ENCODE assay signal across 8 cellular contexts in the genomic region with DNA sequence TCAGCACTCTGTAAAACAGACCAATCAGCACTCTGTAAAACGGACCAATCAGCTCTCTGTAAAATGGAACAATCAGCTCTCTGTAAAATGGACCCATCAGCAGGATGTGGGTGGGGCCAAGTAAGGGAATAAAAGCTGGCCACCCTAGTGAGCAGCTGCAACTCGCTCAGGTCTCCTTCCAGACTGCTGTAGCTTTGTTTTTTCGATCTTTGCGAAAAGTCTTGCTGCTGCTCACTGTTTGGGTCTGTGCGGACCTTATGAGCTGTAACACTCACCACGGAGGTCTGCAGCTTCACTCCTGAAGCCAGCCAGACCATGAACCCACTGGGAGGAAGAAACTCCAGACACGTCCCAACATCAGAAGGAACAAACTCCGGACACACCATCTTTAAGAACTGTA.
DNase-seq lines count a peak whose midpoint lies in the region; ATAC-seq, FAIRE-seq and TF ChIP-seq lines count a peak whose summit lies in the region.
"Not testable (repeated sequence)": the region's sequence is repeated elsewhere in the genome, so short reads cannot be mapped to it uniquely, and the experiment has no call there.

No MANE protein-coding gene starts in this region.

- H3K9ac ChIP-seq in SK-N-SH; astrocyte (ENCODE audit: low read length): not testable (repeated sequence)

- TF ChIP-seq EP300 in SK-N-SH (IDR thresholded peaks at IDR 0.05; ENCODE audit: borderline replicate concordance in 1 of 2, low read depth in 1 of 2, low read length in 1 of 2), result not testable (repeated sequence)

- not testable (repeated sequence) for H4K20me1 ChIP-seq in SK-N-SH (ENCODE audit: insufficient read depth); astrocyte (ENCODE audit: insufficient read depth, low read length)

- not testable (repeated sequence) for H3K27ac ChIP-seq in SK-N-SH (ENCODE audit: low read depth in 2 of 2, low read length in 1 of 2); astrocyte (ENCODE audit: low read depth, low read length); testis

- intact Hi-C loops in activated CD8-positive, alpha-beta T cell treated with anti-CD3 and anti-CD28 coated beads for 36 hours (cut with micrococcal nuclease); testis (cut with DNase I; ENCODE audit: low total_unique reads): not testable (repeated sequence)

- not testable (repeated sequence) for H3K4me2 ChIP-seq in SK-N-SH; astrocyte (ENCODE audit: low read length)

- not testable (repeated sequence) for H3K27me3 ChIP-seq in SK-N-SH (ENCODE audit: insufficient read depth); astrocyte (ENCODE audit: insufficient read depth, low read length); testis

- H3K4me1 ChIP-seq in SK-N-SH (ENCODE audit: control insufficient read depth in 1 of 2, insufficient read depth in 2 of 2, low read depth in 1 of 2, low read length in 1 of 2); astrocyte (ENCODE audit: insufficient read depth, low read length); testis: not testable (repeated sequence)

- H3K4me1 Mint-ChIP-seq in activated CD8-positive, alpha-beta T cell treated with anti-CD3 and anti-CD28 coated beads for 36 hours (ENCODE audit: low read depth); astrocyte (ENCODE audit: low read depth, unreplicated experiment): not testable (repeated sequence)
- H3K4me1 Mint-ChIP-seq in activated T-cell treated with anti-CD3 and anti-CD28 coated beads, Interleukin-2, amount 50 U/mL, for 24 hours (ENCODE audit: low read depth), result peaks cover 23% of the 10 kb centered on the region
- peaks cover 32% of the 10 kb centered on the region for H3K4me1 Mint-ChIP-seq in stimulated activated naive CD8-positive, alpha-beta T cell treated with anti-CD3 and anti-CD28 coated beads, Interleukin-15, Interleukin-2, amounts not matched to agents 100 ng/mL and 50 ng/mL, for 24 hours (ENCODE audit: low read depth)

- TF ChIP-seq CTCF in SK-N-SH (IDR thresholded peaks at IDR 0.05); activated CD8-positive, alpha-beta T cell treated with anti-CD3 and anti-CD28 coated beads for 36 hours (IDR thresholded peaks at IDR 0.05); astrocyte (IDR thresholded peaks at IDR 0.05; ENCODE audit: insufficient read depth, low read depth, low read length); testis (IDR thresholded peaks at IDR 0.05): not testable (repeated sequence)

- DNase-seq in HT1080 (ENCODE audit: low read depth) (peak; percentile 93), T1000 (lab: John Stamatoyannopoulos, UW) (peak; percentile 67), testis (peak; percentile 27)
- not testable (repeated sequence) for DNase-seq in SK-N-SH; activated T-cell treated with anti-CD3 and anti-CD28 coated beads, Interleukin-2, amount 50 U/mL, for 24 hours; astrocyte (ENCODE audit: low read depth)
- peak; percentile 3 for DNase-seq in activated CD8-positive, alpha-beta T cell treated with anti-CD3 and anti-CD28 coated beads for 36 hours

- H3K9me2 ChIP-seq in SK-N-SH, result not testable (repeated sequence)

- peaks cover 29% of the 10 kb centered on the region for H3F3A ChIP-seq in SK-N-SH (replicated peaks; ENCODE audit: insufficient read depth)

- POLR2A ChIA-PET in SK-N-SH (lab: Yijun Ruan, JAX); activated CD8-positive, alpha-beta T cell treated with anti-CD3 and anti-CD28 coated beads for 36 hours (lab: Charles Lee): not testable (repeated sequence)

- not testable (repeated sequence) for H3K4me3 Mint-ChIP-seq in activated CD8-positive, alpha-beta T cell treated with anti-CD3 and anti-CD28 coated beads for 36 hours; activated T-cell treated with anti-CD3 and anti-CD28 coated beads, Interleukin-2, amount 50 U/mL, for 24 hours; astrocyte (ENCODE audit: unreplicated experiment)
- peak overlapping the region; percentile 47 for H3K4me3 Mint-ChIP-seq in stimulated activated naive CD8-positive, alpha-beta T cell treated with anti-CD3 and anti-CD28 coated beads, Interleukin-15, Interleukin-2, amounts not matched to agents 100 ng/mL and 50 ng/mL, for 24 hours

- CTCF ChIA-PET in SK-N-SH (lab: Yijun Ruan, JAX); activated CD8-positive, alpha-beta T cell treated with anti-CD3 and anti-CD28 coated beads for 36 hours (lab: Charles Lee): not testable (repeated sequence)

- H3K36me3 ChIP-seq in SK-N-SH (replicated peaks in 1 of 2; ENCODE audit: control insufficient read depth in 1 of 2, insufficient read depth in 2 of 2, low read length in 1 of 2); astrocyte (ENCODE audit: insufficient read depth, low read length); testis (ENCODE audit: low read depth, missing control alignments): not testable (repeated sequence)

- not testable (repeated sequence) for H3K79me2 ChIP-seq in SK-N-SH (ENCODE audit: insufficient read depth); astrocyte (ENCODE audit: insufficient read depth, low read length)

- H3K36me3 Mint-ChIP-seq in activated CD8-positive, alpha-beta T cell treated with anti-CD3 and anti-CD28 coated beads for 36 hours (ENCODE audit: low read depth); activated T-cell treated with anti-CD3 and anti-CD28 coated beads, Interleukin-2, amount 50 U/mL, for 24 hours (ENCODE audit: low read depth); astrocyte (ENCODE audit: low read depth, unreplicated experiment): not testable (repeated sequence)
- H3K36me3 Mint-ChIP-seq in stimulated activated naive CD8-positive, alpha-beta T cell treated with anti-CD3 and anti-CD28 coated beads, Interleukin-15, Interleukin-2, amounts not matched to agents 100 ng/mL and 50 ng/mL, for 24 hours (ENCODE audit: low read depth), result peaks cover 16% of the 10 kb centered on the region

- not testable (repeated sequence) for H3K4me3 ChIP-seq in SK-N-SH (ENCODE audit: low read depth in 2 of 2, low read length in 1 of 2); astrocyte (ENCODE audit: insufficient read depth, low read depth, low read length); testis

- H3K9me3 Mint-ChIP-seq in activated CD8-positive, alpha-beta T cell treated with anti-CD3 and anti-CD28 coated beads for 36 hours, result peaks cover 14% of the 10 kb centered on the region
- H3K9me3 Mint-ChIP-seq in activated T-cell treated with anti-CD3 and anti-CD28 coated beads, Interleukin-2, amount 50 U/mL, for 24 hours, result peaks cover 29% of the 10 kb centered on the region
- H3K9me3 Mint-ChIP-seq in astrocyte (ENCODE audit: unreplicated experiment), result not testable (repeated sequence)
- H3K9me3 Mint-ChIP-seq in stimulated activated naive CD8-positive, alpha-beta T cell treated with anti-CD3 and anti-CD28 coated beads, Interleukin-15, Interleukin-2, amounts not matched to agents 100 ng/mL and 50 ng/mL, for 24 hours, result peaks cover 20% of the 10 kb centered on the region

- WGBS in SK-N-SH (ENCODE audit: low lambda C conversion rate), result 49% methylated on average over 6 of the region's 8 CpGs
- WGBS in testis, 2 donors, result 48 to 80% methylated on average over 4 to 8 of the region's 8 CpGs

- not testable (repeated sequence) for H3K27ac Mint-ChIP-seq in activated CD8-positive, alpha-beta T cell treated with anti-CD3 and anti-CD28 coated beads for 36 hours; astrocyte (ENCODE audit: unreplicated experiment)
- H3K27ac Mint-ChIP-seq in activated T-cell treated with anti-CD3 and anti-CD28 coated beads, Interleukin-2, amount 50 U/mL, for 24 hours, result peak overlapping the region; percentile 55
- H3K27ac Mint-ChIP-seq in stimulated activated naive CD8-positive, alpha-beta T cell treated with anti-CD3 and anti-CD28 coated beads, Interleukin-15, Interleukin-2, amounts not matched to agents 100 ng/mL and 50 ng/mL, for 24 hours, result peak overlapping the region; percentile 75

- not testable (repeated sequence) for H3K27me3 Mint-ChIP-seq in activated CD8-positive, alpha-beta T cell treated with anti-CD3 and anti-CD28 coated beads for 36 hours; astrocyte (ENCODE audit: low read depth, unreplicated experiment); stimulated activated naive CD8-positive, alpha-beta T cell treated with anti-CD3 and anti-CD28 coated beads, Interleukin-15, Interleukin-2, amounts not matched to agents 100 ng/mL and 50 ng/mL, for 24 hours
- H3K27me3 Mint-ChIP-seq in activated T-cell treated with anti-CD3 and anti-CD28 coated beads, Interleukin-2, amount 50 U/mL, for 24 hours, result peaks cover 53% of the 10 kb centered on the region

- FAIRE-seq in astrocyte (lab: Jason Lieb, UNC), result peak; percentile 59

- ATAC-seq in activated CD8-positive, alpha-beta T cell treated with anti-CD3 and anti-CD28 coated beads for 36 hours, result not testable (repeated sequence)

- TF ChIP-seq POLR2A in testis (IDR thresholded peaks at IDR 0.05), result not testable (repeated sequence)

- H3K9me3 ChIP-seq in SK-N-SH; astrocyte (ENCODE audit: insufficient read depth, low read depth, low read length); testis: not testable (repeated sequence)

- not testable (repeated sequence) for H2AFZ ChIP-seq in SK-N-SH (ENCODE audit: low read depth); astrocyte (ENCODE audit: low read depth, low read length)

- TF ChIP-seq RAD21 in SK-N-SH (IDR thresholded peaks at IDR 0.05; ENCODE audit: low read length), result not testable (repeated sequence)

TF ChIP-seq in SK-N-SH, 30 proteins besides CTCF, POLR2A, EP300 and RAD21:
- TF ChIP-seq POLR2AphosphoS5 (IDR thresholded peaks at IDR 0.05; ENCODE audit: low read depth, low read length), result peak; percentile 42; the same call in 1 of the 2 replicates
TF ChIP-seq in SK-N-SH: peak in this region for 1; not testable (repeated sequence) for 29.
